11 cellular contexts compared by ENCODE assay signal in the genomic region with DNA sequence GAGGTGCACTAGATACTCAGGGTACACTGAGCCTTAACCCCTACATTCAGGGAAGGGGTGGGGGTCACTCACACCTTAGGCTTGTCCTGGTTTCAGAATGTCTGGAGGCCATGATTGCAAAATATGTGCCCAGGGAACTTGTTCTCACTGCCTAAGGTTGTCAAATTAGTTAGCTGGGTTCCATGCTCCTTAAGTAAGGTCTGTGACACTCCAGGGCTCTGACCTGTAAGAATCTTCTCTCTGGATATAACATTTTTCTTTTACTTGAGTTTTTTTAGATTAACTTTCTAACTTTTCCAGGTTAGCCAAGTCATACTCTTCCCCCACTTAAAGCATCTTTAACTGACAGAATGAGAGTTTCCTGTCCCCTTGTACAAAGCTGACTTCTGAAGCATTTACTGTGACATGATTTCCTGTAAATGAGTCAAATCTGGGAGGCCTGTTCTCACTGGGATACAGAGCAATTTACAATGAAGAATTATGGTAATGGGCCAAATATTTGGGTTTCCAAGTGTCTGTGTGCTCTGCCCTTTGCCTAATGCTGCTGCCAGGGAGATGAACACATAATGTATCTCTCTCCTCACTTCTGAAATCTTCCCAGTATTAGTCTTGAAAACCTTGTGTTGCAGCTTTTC.
A peak's percentile ranks its signal among the peaks of the same experiment; 100 is the strongest.
DNase-seq lines count a peak whose midpoint lies in the region; ATAC-seq lines count a peak whose summit lies in the region.
"Had no signal": no experiment of that assay in that cellular context is flagged by ENCODE, and none has a peak within 500 bp of the region (broad histone marks: within the 10 kb centered on the region; RNA-seq: fewer than 3 reads in every experiment).

No MANE protein-coding gene starts in this region.

- DNase-seq in activated T-cell treated with anti-CD3 and anti-CD28 coated beads, Interleukin-2, amount 50 U/mL, for 72 hours = peak in 1 of 2 donors; percentile 6
- no peak for DNase-seq in activated T-cell treated with anti-CD3 and anti-CD28 coated beads for 4 hours
- no peak for DNase-seq in T-helper 17 cell
- peak; percentile 53 for DNase-seq in kidney tubule cell (ENCODE audit: low spot score)
- DNase-seq in NK-92 (lab: John Stamatoyannopoulos, UW; ENCODE audit: unreplicated experiment) = no peak
- no peak for DNase-seq in DMS153 (lab: John Stamatoyannopoulos, UW)
- no peak for DNase-seq in DMS79 treated with DMSO at 0.1 percent for 48 hours (lab: John Stamatoyannopoulos, UW)

- ATAC-seq in activated T-cell treated with anti-CD3 and anti-CD28 coated beads, Interleukin-2, amount 50 U/mL, for 72 hours (replicated peaks in 1 of 2) = peak; percentile 71 to 88
- ATAC-seq in T-helper 17 cell = no peak
- ATAC-seq: HCT116 had no signal

- peak overlapping the region in 1 of 2 donors; percentile 31 for H3K4me3 Mint-ChIP-seq in activated T-cell treated with anti-CD3 and anti-CD28 coated beads, Interleukin-2, amount 50 U/mL, for 72 hours
- H3K4me3 Mint-ChIP-seq in T-helper 17 cell = no peak overlapping the region
- H3K4me3 Mint-ChIP-seq: activated T-helper 1 cell treated with anti-CD3 and anti-CD28 coated beads, Interleukin-12 subunit alpha, Interleukin-12 subunit beta, Interleukin-2, Interleukin-4 antibody, amounts not matched to agents 30 ng/mL and 10 ng/mL and 1 ng/mL, durations not matched to agents 14 hours and 24 hours and 36 hours had no signal

- peaks cover 22% of the 10 kb centered on the region for H3K4me1 Mint-ChIP-seq in activated T-cell treated with anti-CD3 and anti-CD28 coated beads, Interleukin-2, amount 50 U/mL, for 72 hours (ENCODE audit: low read depth)
- H3K4me1 Mint-ChIP-seq in T-helper 17 cell = peaks cover 10% of the 10 kb centered on the region

- peaks cover 0 to 1% of the 10 kb centered on the region in 2 donors for H3K9me3 Mint-ChIP-seq in activated T-cell treated with anti-CD3 and anti-CD28 coated beads, Interleukin-2, amount 50 U/mL, for 72 hours
- H3K9me3 Mint-ChIP-seq: activated T-helper 1 cell treated with anti-CD3 and anti-CD28 coated beads, Interleukin-12 subunit alpha, Interleukin-12 subunit beta, Interleukin-2, Interleukin-4 antibody, amounts not matched to agents 30 ng/mL and 10 ng/mL and 1 ng/mL, durations not matched to agents 14 hours and 24 hours and 36 hours had no signal

- H3K9me3 ChIP-seq in T-helper 17 cell (ENCODE audit: control insufficient read depth, low read length, poor library complexity, severe bottlenecking) = no peaks in the 10 kb centered on the region
- H3K9me3 ChIP-seq: SJSA1 had no signal

- H3K27me3 Mint-ChIP-seq in activated T-cell treated with anti-CD3 and anti-CD28 coated beads, Interleukin-2, amount 50 U/mL, for 72 hours (ENCODE audit: low read depth) = no peaks in the 10 kb centered on the region
- no peaks in the 10 kb centered on the region for H3K27me3 Mint-ChIP-seq in T-helper 17 cell

- H3K36me3 Mint-ChIP-seq in activated T-cell treated with anti-CD3 and anti-CD28 coated beads, Interleukin-2, amount 50 U/mL, for 72 hours (ENCODE audit: insufficient read depth in 2 of 2) = no peaks in the 10 kb centered on the region
- H3K36me3 Mint-ChIP-seq in T-helper 17 cell (ENCODE audit: low read depth) = peaks cover 9% of the 10 kb centered on the region

- peak overlapping the region; percentile 34 for H3K27ac ChIP-seq in temporal lobe (ENCODE audit: low read depth, low read length)
- H3K27ac ChIP-seq: SJSA1 had no signal

- peak overlapping the region; percentile 92 for H3K27ac Mint-ChIP-seq in activated T-cell treated with anti-CD3 and anti-CD28 coated beads, Interleukin-2, amount 50 U/mL, for 72 hours
- peak overlapping the region; percentile 84 for H3K27ac Mint-ChIP-seq in T-helper 17 cell
- H3K27ac Mint-ChIP-seq: activated T-helper 1 cell treated with anti-CD3 and anti-CD28 coated beads, Interleukin-12 subunit alpha, Interleukin-12 subunit beta, Interleukin-2, Interleukin-4 antibody, amounts not matched to agents 30 ng/mL and 10 ng/mL and 1 ng/mL, durations not matched to agents 14 hours and 24 hours and 36 hours had no signal
